ENCODE assay signal across 8 cellular contexts in the genomic region with DNA sequence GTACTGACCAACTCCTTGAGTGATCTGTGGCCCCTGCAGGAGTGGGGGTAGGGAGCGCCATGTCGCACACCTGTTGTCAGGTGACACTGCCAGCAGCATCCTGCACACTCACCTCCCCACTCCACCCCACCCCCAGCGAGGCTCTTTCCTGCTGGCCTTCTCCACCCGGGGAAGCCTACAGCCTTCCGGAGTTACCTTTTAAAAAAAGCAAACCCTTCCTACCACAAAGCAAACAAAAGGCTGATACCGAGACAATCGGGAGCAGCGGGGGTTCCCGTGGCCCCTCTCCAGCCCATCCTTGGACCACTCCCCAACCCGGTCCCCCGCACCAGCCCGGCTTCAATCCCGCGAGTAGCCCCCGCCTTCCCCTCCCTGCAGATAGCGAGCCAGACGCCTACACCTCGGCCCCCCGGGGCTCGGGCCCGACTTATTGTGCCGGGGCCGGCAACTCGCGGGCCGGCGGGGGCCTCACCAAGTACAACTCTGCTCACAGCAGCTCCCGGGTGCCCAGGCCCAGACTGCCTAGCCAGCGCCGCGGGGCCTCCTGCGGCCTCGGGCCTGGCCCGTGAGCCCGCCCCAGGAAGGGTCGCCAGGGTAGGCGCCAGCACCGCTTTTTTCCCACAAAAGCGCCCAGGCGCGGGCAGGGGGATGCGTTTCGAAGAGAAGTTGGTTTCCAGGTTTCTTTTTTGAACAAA. TPM values are rescaled to one million over a fixed set of nuclear protein-coding genes. Genes with fewer than 3 reads are reported as not detected.
DNase-seq lines count a peak whose midpoint lies in the region; ATAC-seq and TF ChIP-seq lines count a peak whose summit lies in the region.

No MANE protein-coding gene starts in this region.

- TF ChIP-seq CTCF in LNCaP clone FGC (IDR thresholded peaks at IDR 0.05; ENCODE audit: control insufficient read depth, extremely low read depth, insufficient read depth): no peak
- no peak for TF ChIP-seq CTCF in WERI-Rb-1 (IDR thresholded peaks at IDR 0.05; ENCODE audit: low read depth, low read length)

- H3K9ac ChIP-seq in duodenal mucosa (ENCODE audit: low read depth in 1 of 2, low read length in 2 of 2): peak overlapping the region; percentile 75 to 78
- H3K9ac ChIP-seq in stomach smooth muscle (ENCODE audit: low read length in 2 of 2): peak overlapping the region; percentile 81 to 93

- H3K36me3 ChIP-seq in WERI-Rb-1 (peaks cover 43% of the 10 kb centered on the region), duodenal mucosa (ENCODE audit: control insufficient read depth in 1 of 2, insufficient read depth in 2 of 2, low read length in 2 of 2) (peaks cover 0 to 4% of the 10 kb centered on the region in 2 donors), stomach smooth muscle (ENCODE audit: control insufficient read depth in 2 of 2, insufficient read depth in 2 of 2, low read length in 2 of 2) (no peaks in the 10 kb centered on the region)

- peak overlapping the region; percentile 92 for H3K4me3 ChIP-seq in LNCaP clone FGC (ENCODE audit: low read depth, low read length)
- peak overlapping the region; percentile 94 for H3K4me3 ChIP-seq in WERI-Rb-1 (ENCODE audit: low read depth, low read length)
- H3K4me3 ChIP-seq in duodenal mucosa (ENCODE audit: low read depth in 1 of 2, low read length in 2 of 2): peak overlapping the region; percentile 82 to 83
- peak overlapping the region; percentile 68 to 96 for H3K4me3 ChIP-seq in stomach smooth muscle (ENCODE audit: low read length in 2 of 2)

- peak overlapping the region; percentile 94 for H3K27ac ChIP-seq in WERI-Rb-1
- H3K27ac ChIP-seq in duodenal mucosa (ENCODE audit: low read depth, low read length): peak overlapping the region; percentile 66
- no peak overlapping the region for H3K27ac ChIP-seq in stomach smooth muscle (ENCODE audit: low read length)

- H3K27me3 ChIP-seq in WERI-Rb-1 (ENCODE audit: insufficient read depth, low read depth, severe bottlenecking): no peaks in the 10 kb centered on the region
- H3K27me3 ChIP-seq in duodenal mucosa (ENCODE audit: control insufficient read depth in 1 of 2, insufficient read depth in 2 of 2, low read length in 2 of 2): no peaks in the 10 kb centered on the region
- no peaks in the 10 kb centered on the region for H3K27me3 ChIP-seq in stomach smooth muscle (ENCODE audit: control insufficient read depth in 1 of 2, insufficient read depth in 2 of 2, low read length in 2 of 2)

- peak; percentile 45 for ATAC-seq in GM21528 (IDR thresholded peaks at IDR 0.05; ENCODE audit: low FRiP score, unreplicated experiment)

- peak; percentile 91 for DNase-seq in DMS53 (lab: John Stamatoyannopoulos, UW)
- peak; percentile 32 for DNase-seq in LNCaP clone FGC (ENCODE audit: low read depth)
- peak; percentile 52 for DNase-seq in WERI-Rb-1
- DNase-seq in mucosa of gallbladder (ENCODE audit: low spot score): peak; percentile 58
- no peak for DNase-seq in C1 segment of cervical spinal cord (lab: John Stamatoyannopoulos, UW)

- H3K9me3 ChIP-seq in WERI-Rb-1 (ENCODE audit: severe bottlenecking) (no peaks in the 10 kb centered on the region), duodenal mucosa (ENCODE audit: control insufficient read depth in 1 of 2, low read length in 2 of 2) (no peaks in the 10 kb centered on the region), stomach smooth muscle (ENCODE audit: control insufficient read depth in 2 of 2, low read length in 2 of 2) (no peaks in the 10 kb centered on the region)

- H3K4me1 ChIP-seq in duodenal mucosa (ENCODE audit: control insufficient read depth in 1 of 2, insufficient read depth in 2 of 2, low read length in 2 of 2): peaks cover 51 to 60% of the 10 kb centered on the region in 2 donors
- peaks cover 43% of the 10 kb centered on the region for H3K4me1 ChIP-seq in stomach smooth muscle (ENCODE audit: control insufficient read depth, insufficient read depth, low read length)

RNA-seq across cellular contexts. Expression of a gene that starts 0.7 kb away (rescaled TPM):
- total RNA-seq in mucosa of gallbladder: 256 TPM

RNA-seq across cellular contexts. Expression of a gene that starts 48.8 kb away (rescaled TPM):
- total RNA-seq in mucosa of gallbladder: 0.09 TPM

RNA-seq across cellular contexts. Expression of a gene that starts 53.8 kb away (rescaled TPM):
- 0.23 TPM for total RNA-seq in mucosa of gallbladder

Comparison
In these comparisons a context has a peak if more than half of its experiments do, and no peak if none do; other contexts are left out.
1. DNase-seq: peak in DMS53 (single experiment), LNCaP clone FGC (single experiment), WERI-Rb-1 (single experiment) and mucosa of gallbladder (single experiment); none in C1 segment of cervical spinal cord (0 of 14).
2. Peak in every context shown above with its lines, with median percentiles within 50 percentile points of each other: H3K4me3 ChIP-seq.